1 cellular context compared by ENCODE assay signal in the genomic region with DNA sequence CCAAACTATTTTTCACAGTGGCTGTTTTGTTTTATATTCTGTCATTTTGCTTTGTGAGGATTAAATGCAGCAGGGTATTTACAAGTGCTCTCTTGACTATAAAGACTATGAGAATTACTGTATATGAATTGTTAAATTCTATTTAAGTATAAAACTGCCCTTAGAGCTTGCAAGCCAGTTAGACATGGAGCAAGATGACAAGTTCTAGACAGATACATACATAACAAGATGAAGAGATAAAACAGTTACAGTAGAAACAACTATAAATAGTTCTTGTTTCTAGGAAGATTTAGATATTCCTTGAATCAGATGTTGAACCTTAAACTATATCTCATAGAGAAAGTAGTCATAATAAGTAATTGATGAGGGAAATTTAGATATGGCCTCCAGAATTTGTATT.
TF ChIP-seq lines count a peak whose summit lies in the region.

No MANE protein-coding gene starts in this region.

TF ChIP-seq in GM12878, 131 proteins besides CTCF, POLR2A, EP300 and RAD21 (continued from another document):
- TF ChIP-seq, protein P1, sequence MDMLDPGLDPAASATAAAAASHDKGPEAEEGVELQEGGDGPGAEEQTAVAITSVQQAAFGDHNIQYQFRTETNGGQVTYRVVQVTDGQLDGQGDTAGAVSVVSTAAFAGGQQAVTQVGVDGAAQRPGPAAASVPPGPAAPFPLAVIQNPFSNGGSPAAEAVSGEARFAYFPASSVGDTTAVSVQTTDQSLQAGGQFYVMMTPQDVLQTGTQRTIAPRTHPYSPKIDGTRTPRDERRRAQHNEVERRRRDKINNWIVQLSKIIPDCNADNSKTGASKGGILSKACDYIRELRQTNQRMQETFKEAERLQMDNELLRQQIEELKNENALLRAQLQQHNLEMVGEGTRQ (IDR thresholded peaks at IDR 0.05; ENCODE audit: borderline replicate concordance, low read depth, low read length): no peak
- TF ChIP-seq PAX5 (IDR thresholded peaks at IDR 0.05; ENCODE audit: borderline replicate concordance, low read depth, low read length) (no peak), FOXK2 (IDR thresholded peaks at IDR 0.05) (no peak)
- TF ChIP-seq, protein P2, sequence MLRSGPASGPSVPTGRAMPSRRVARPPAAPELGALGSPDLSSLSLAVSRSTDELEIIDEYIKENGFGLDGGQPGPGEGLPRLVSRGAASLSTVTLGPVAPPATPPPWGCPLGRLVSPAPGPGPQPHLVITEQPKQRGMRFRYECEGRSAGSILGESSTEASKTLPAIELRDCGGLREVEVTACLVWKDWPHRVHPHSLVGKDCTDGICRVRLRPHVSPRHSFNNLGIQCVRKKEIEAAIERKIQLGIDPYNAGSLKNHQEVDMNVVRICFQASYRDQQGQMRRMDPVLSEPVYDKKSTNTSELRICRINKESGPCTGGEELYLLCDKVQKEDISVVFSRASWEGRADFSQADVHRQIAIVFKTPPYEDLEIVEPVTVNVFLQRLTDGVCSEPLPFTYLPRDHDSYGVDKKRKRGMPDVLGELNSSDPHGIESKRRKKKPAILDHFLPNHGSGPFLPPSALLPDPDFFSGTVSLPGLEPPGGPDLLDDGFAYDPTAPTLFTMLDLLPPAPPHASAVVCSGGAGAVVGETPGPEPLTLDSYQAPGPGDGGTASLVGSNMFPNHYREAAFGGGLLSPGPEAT (IDR thresholded peaks at IDR 0.05; ENCODE audit: low read depth): no peak
